19 cellular contexts compared by ENCODE assay signal in the genomic region with DNA sequence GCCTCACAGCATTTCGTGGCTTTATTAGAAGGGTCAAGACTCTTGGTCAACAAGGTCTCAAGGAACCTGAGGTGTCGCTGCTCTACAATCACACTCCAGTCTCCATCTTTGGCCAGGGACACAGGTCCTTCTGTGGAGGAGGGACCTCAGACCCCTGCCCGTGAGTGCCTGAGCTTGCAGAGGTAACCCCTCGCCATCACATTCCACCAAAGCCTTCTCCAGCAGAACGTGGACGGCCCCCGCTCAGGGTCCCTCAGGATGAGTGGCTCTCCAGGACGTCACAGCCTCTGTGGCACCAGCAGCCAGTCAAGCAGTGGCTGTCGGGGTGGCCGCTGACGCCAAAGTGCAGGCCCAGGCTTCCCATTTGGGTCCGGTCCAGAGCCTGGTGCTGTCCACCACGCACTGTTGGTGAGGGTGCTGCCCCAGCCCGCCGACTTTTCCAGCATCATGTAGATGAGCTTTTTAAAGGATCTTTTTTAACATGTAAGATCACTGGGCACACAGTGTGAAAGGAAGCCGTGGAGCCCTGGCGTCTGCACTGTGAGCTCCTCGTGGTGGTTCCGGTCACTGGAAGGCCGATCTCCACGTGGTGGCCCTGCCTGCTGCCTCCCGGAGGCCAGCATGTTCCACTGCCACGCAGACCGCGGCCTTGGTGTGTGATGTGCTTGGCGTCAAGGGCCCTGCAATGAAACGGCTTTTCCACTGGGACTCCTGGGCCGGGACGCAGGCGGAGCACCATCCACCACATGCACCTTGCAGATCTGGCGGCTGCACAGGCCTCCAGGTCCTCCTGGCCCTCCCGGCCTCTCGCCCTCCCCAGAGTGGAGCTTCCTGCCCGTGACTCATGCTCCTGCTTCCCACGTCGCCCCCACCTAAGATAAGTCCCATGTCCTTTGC. TPM values are rescaled to one million over a fixed set of nuclear protein-coding genes. Genes with fewer than 3 reads are reported as not detected.
DNase-seq lines count a peak whose midpoint lies in the region; ATAC-seq and TF ChIP-seq lines count a peak whose summit lies in the region.
"Had no signal": no experiment of that assay in that cellular context is flagged by ENCODE, and none has a peak within 500 bp of the region (broad histone marks: within the 10 kb centered on the region; RNA-seq: fewer than 3 reads in every experiment).

No MANE protein-coding gene starts in this region.

- H4K8ac ChIP-seq in mesenchymal stem cell (ENCODE audit: low read length): no peak overlapping the region

- POLR2A ChIA-PET in HCT116 (lab: Charles Lee): no interaction called here
- POLR2A ChIA-PET in Panc1 (lab: Charles Lee): no interaction called here

- no peak overlapping the region for H2AK5ac ChIP-seq in mesenchymal stem cell (ENCODE audit: low read length, severe bottlenecking)

- H3K14ac ChIP-seq in mesenchymal stem cell (ENCODE audit: low read length in 2 of 2): peak overlapping the region in 1 of 2 experiments; percentile 55

- no peak overlapping the region for H2BK5ac ChIP-seq in mesenchymal stem cell (ENCODE audit: low read depth, low read length, poor library complexity, severe bottlenecking)

- no peak overlapping the region for H2BK12ac ChIP-seq in mesenchymal stem cell (ENCODE audit: low read length in 2 of 2)

- H3K79me2 ChIP-seq in HCT116 (ENCODE audit: insufficient read depth, low read length) (no peaks in the 10 kb centered on the region), GM23248 (ENCODE audit: insufficient read depth) (no peaks in the 10 kb centered on the region)

- no peak overlapping the region for H2AFZ ChIP-seq in HCT116 (ENCODE audit: low read depth, low read length, poor library complexity, severe bottlenecking)
- peak overlapping the region; percentile 10 for H2AFZ ChIP-seq in mesenchymal stem cell (ENCODE audit: low read depth, low read length)
- no peak overlapping the region for H2AFZ ChIP-seq in GM23248
- H2AFZ ChIP-seq: PC-9 had no signal

- H3K4ac ChIP-seq in mesenchymal stem cell (ENCODE audit: low read depth in 1 of 2, low read length in 2 of 2): no peak overlapping the region

- no peak overlapping the region for H3K4me2 ChIP-seq in HCT116 (ENCODE audit: low read length)
- H3K4me2 ChIP-seq in mesenchymal stem cell (ENCODE audit: low read length, poor library complexity, severe bottlenecking): no peak overlapping the region
- no peak overlapping the region for H3K4me2 ChIP-seq in GM23248 (ENCODE audit: unreplicated experiment)
- H3K4me2 ChIP-seq: PC-9 had no signal

- H3K9ac ChIP-seq in HCT116 (ENCODE audit: low read length): no peak overlapping the region
- no peak overlapping the region for H3K9ac ChIP-seq in mesenchymal stem cell (ENCODE audit: low read length)
- no peak overlapping the region for H3K9ac ChIP-seq in GM23248

- in situ Hi-C loops in Panc1 (cut with HindIII; ENCODE audit: low pct_unique_long_range_greater_than_20kb, low sequenced_read_pairs): no loop called here
- in situ Hi-C loops in gastrocnemius medialis (cut with MboI; ENCODE audit: low sequenced_read_pairs in 4 of 4): no loop called here
- in situ Hi-C loops in GM23248 (cut with MboI): no loop called here

- no peaks in the 10 kb centered on the region for H3K9me2 ChIP-seq in HCT116 (ENCODE audit: insufficient read depth)
- H3K9me2 ChIP-seq in GM23248 (ENCODE audit: insufficient read depth): no peaks in the 10 kb centered on the region

- no peak overlapping the region for H2BK15ac ChIP-seq in mesenchymal stem cell (ENCODE audit: low read depth, poor library complexity, severe bottlenecking)

- H3K4me1 ChIP-seq in HCT116 (ENCODE audit: control insufficient read depth in 1 of 2, insufficient read depth in 2 of 2, low read length in 2 of 2): no peaks in the 10 kb centered on the region
- H3K4me1 ChIP-seq in Panc1 (ENCODE audit: control insufficient read depth, insufficient read depth, low read length): no peaks in the 10 kb centered on the region
- H3K4me1 ChIP-seq in mesenchymal stem cell (ENCODE audit: control insufficient read depth, insufficient read depth, low read depth, low read length): peaks cover 2% of the 10 kb centered on the region
- H3K4me1 ChIP-seq in gastrocnemius medialis: no peaks in the 10 kb centered on the region
- H3K4me1 ChIP-seq in GM23248 (ENCODE audit: insufficient read depth): peaks cover 15% of the 10 kb centered on the region

- H3K36me3 ChIP-seq in HCT116 (ENCODE audit: control insufficient read depth in 1 of 2, insufficient read depth in 2 of 2, low read length in 2 of 2) (no peaks in the 10 kb centered on the region), Panc1 (ENCODE audit: control insufficient read depth, insufficient read depth, low read length) (no peaks in the 10 kb centered on the region), mesenchymal stem cell (ENCODE audit: control insufficient read depth in 1 of 2, insufficient read depth in 2 of 2, low read depth in 1 of 2, low read length in 2 of 2) (no peaks in the 10 kb centered on the region), gastrocnemius medialis (no peaks in the 10 kb centered on the region), GM23248 (ENCODE audit: low read depth) (no peaks in the 10 kb centered on the region)
- H3K36me3 ChIP-seq: MG63 had no signal

- CTCF ChIA-PET in HCT116 (lab: Charles Lee): no interaction called here
- CTCF ChIA-PET in Panc1 (lab: Charles Lee): no interaction called here

- H3K23ac ChIP-seq in mesenchymal stem cell (ENCODE audit: low read length in 2 of 2): no peak overlapping the region

- no TSS peak for BruUV-seq in HCT116 (replicated peaks; lab: Mats Ljungman, UMichigan)
- BruUV-seq in Panc1 (replicated peaks; lab: Mats Ljungman, UMichigan): no TSS peak

- no peaks in the 10 kb centered on the region for H3K79me1 ChIP-seq in mesenchymal stem cell (replicated peaks; ENCODE audit: low read length, poor library complexity, severe bottlenecking)

- RAD21 ChIA-PET in HCT116 (lab: Charles Lee; ENCODE audit: low non-redundant PET in 1 of 2, low total read pairs in 2 of 2, uncharacterized antibody in 2 of 2, unreplicated experiment in 2 of 2): no interaction called here

- H3K18ac ChIP-seq in mesenchymal stem cell (ENCODE audit: low read depth in 1 of 2, low read length in 2 of 2): peak overlapping the region in 1 of 2 experiments; percentile 35

- DNase-seq in HCT116 (ENCODE audit: low read depth, low spot score): no peak
- no peak for DNase-seq in Panc1 (ENCODE audit: low read depth, low spot score)
- DNase-seq in mesenchymal stem cell: no peak
- DNase-seq in gastrocnemius medialis: no peak
- DNase-seq in GM23248: no peak
- DNase-seq: CD4-positive, CD25-positive, alpha-beta regulatory T cell; MG63; NCI-H1417; NCI-H1930; NCI-H2227 treated with DMSO at 0.1 percent for 48 hours; NCI-H510A; NCI-H748 treated with DMSO at 0.1 percent for 48 hours; PC-9; SIG-M5 had no signal

- H3K27me3 ChIP-seq in HCT116 (ENCODE audit: insufficient read depth, low read length) (0 out of 2 replicates have a peak, but pooled peaks cover 3% of the 10 kb centered on the region), Panc1 (ENCODE audit: control insufficient read depth, insufficient read depth, low read length) (no peaks in the 10 kb centered on the region), mesenchymal stem cell (ENCODE audit: control insufficient read depth in 1 of 2, insufficient read depth in 1 of 2, low read length in 2 of 2) (no peaks in the 10 kb centered on the region), gastrocnemius medialis (no peaks in the 10 kb centered on the region), GM23248 (replicated peaks; ENCODE audit: insufficient read depth) (no peaks in the 10 kb centered on the region)
- H3K27me3 ChIP-seq: MG63 had no signal

- H4K20me1 ChIP-seq in HCT116 (ENCODE audit: insufficient read depth) (no peaks in the 10 kb centered on the region), GM23248 (ENCODE audit: insufficient read depth) (no peaks in the 10 kb centered on the region)

- intact Hi-C loops in HCT116 (cut with micrococcal nuclease) (loop anchor here (1.0 kb wide), 1 partner anchor 29 kb away; no protein-coding TSS in a partner anchor), Panc1 (cut with micrococcal nuclease; ENCODE audit: unreplicated experiment) (no loop called here), gastrocnemius medialis (cut with DNase I; ENCODE audit: low total_unique reads) (no loop called here)

- H3K27ac ChIP-seq in HCT116 (ENCODE audit: low read depth, low read length): no peak overlapping the region
- no peak overlapping the region for H3K27ac ChIP-seq in Panc1 (ENCODE audit: low read length)
- H3K27ac ChIP-seq in mesenchymal stem cell (ENCODE audit: low read length, poor library complexity, severe bottlenecking): no peak overlapping the region
- peak overlapping the region in 3 of 4 donors; percentile 64 to 68 (median 67) for H3K27ac ChIP-seq in gastrocnemius medialis
- no peak overlapping the region for H3K27ac ChIP-seq in GM23248
- H3K27ac ChIP-seq: PC-9, RWPE1 had no signal

- H3K4me3 ChIP-seq in HCT116 (replicated peaks in 1 of 2; ENCODE audit: low read depth in 1 of 2, low read length in 2 of 2) (no peak overlapping the region), Panc1 (ENCODE audit: low read depth in 2 of 2, low read length in 2 of 2) (no peak overlapping the region), mesenchymal stem cell (ENCODE audit: insufficient read depth in 1 of 2, low read depth in 1 of 2, low read length in 2 of 2) (no peak overlapping the region), gastrocnemius medialis (no peak overlapping the region), GM23248 (no peak overlapping the region)
- H3K4me3 ChIP-seq: MG63, PC-9 had no signal

- TF ChIP-seq RAD21 in HCT116 (IDR thresholded peaks at IDR 0.05; ENCODE audit: low read depth): no peak

- peak; percentile 32; the same call in 1 of the 2 replicates for ATAC-seq in HCT116
- ATAC-seq in Panc1: peak; percentile 18; the same call in 1 of the 2 replicates
- no peak for ATAC-seq in gastrocnemius medialis
- no peak for ATAC-seq in HG03520 (IDR thresholded peaks at IDR 0.05; ENCODE audit: unreplicated experiment)
- no peak for ATAC-seq in HG03460 (IDR thresholded peaks at IDR 0.05; ENCODE audit: unreplicated experiment)

- WGBS in mesenchymal stem cell: 94% methylated on average over 36 of the region's 36 CpGs
- WGBS in GM23248 (ENCODE audit: low coverage in 1 of 2, low lambda C conversion rate in 2 of 2, missing lambda C conversion rate in 2 of 2), 2 experiments: 96% methylated on average over 34 to 36 of the region's 36 CpGs

- H3K9me3 ChIP-seq in HCT116 (ENCODE audit: control insufficient read depth in 1 of 2, insufficient read depth in 1 of 2, low read depth in 1 of 2, low read length in 2 of 2) (no peaks in the 10 kb centered on the region), Panc1 (ENCODE audit: control insufficient read depth, insufficient read depth, low read depth, low read length) (peaks cover 3% of the 10 kb centered on the region; the same call in 1 of the 2 replicates), mesenchymal stem cell (ENCODE audit: control insufficient read depth, low read length) (no peaks in the 10 kb centered on the region), gastrocnemius medialis (no peaks in the 10 kb centered on the region), GM23248 (ENCODE audit: low read depth) (no peaks in the 10 kb centered on the region)
- H3K9me3 ChIP-seq: MG63 had no signal

- TF ChIP-seq CTCF in HCT116 (IDR thresholded peaks at IDR 0.05 in 2 of 3, conservative IDR thresholded peaks at IDR 0.05 in 1 of 3; ENCODE audit: borderline replicate concordance in 1 of 3, insufficient read depth in 1 of 3, low read depth in 2 of 3, low read length in 2 of 3) (no peak), Panc1 (IDR thresholded peaks at IDR 0.05) (no peak), gastrocnemius medialis (IDR thresholded peaks at IDR 0.05 in 4 of 5, conservative IDR thresholded peaks at IDR 0.05 in 1 of 5) (no peak)

- TF ChIP-seq POLR2A in HCT116 (IDR thresholded peaks at IDR 0.05; ENCODE audit: borderline replicate concordance, extremely low read depth, insufficient read depth, insufficient read length) (no peak), gastrocnemius medialis (IDR thresholded peaks at IDR 0.05) (no peak)

- peak overlapping the region; percentile 37 for H4K91ac ChIP-seq in mesenchymal stem cell (ENCODE audit: low read length)

- no peak overlapping the region for H2BK120ac ChIP-seq in mesenchymal stem cell (ENCODE audit: low read depth, low read length)

- 0 out of 2 replicates have a peak, but pooled peaks cover 9% of the 10 kb centered on the region for H3F3A ChIP-seq in GM23248 (ENCODE audit: insufficient read depth)

RNA-seq across cellular contexts. Expression of a gene that starts 8.3 kb away (rescaled TPM):
- total RNA-seq in HCT116 (2021; ENCODE audit: unreplicated experiment) (not detected), Panc1 (2021; ENCODE audit: unreplicated experiment) (0.44 TPM), gastrocnemius medialis (1 to 10 TPM in 1 of 4 donors, under 1 TPM in 1, not detected in 2; 0.16 to 1.0 TPM)
- not detected in 2 replicates for polyA plus RNA-seq in HCT116 (2012)
- polyA plus RNA-seq in Panc1 (2012; ENCODE audit: insufficient read length): 0.75 TPM
- polyA plus RNA-seq in mesenchymal stem cell (2013, experiment 1 of 2): 0.40 TPM
- 0.63 TPM for polyA plus RNA-seq in mesenchymal stem cell (2013, experiment 2 of 2)
- total RNA-seq in GM23248 (2014; rRNA removed; shearing (Covaris generic)): not detected in 2 replicates
- polyA plus RNA-seq in GM23248 (2016; fragmentation: Nextera tagmentation; extraction: Ambion mirVana): not detected in 2 replicates
- total RNA-seq: CD4-positive, CD25-positive, alpha-beta regulatory T cell; LHCN-M2; PC-9 had no signal
- polyA plus RNA-seq: BJ; CD4-positive, CD25-positive, alpha-beta regulatory T cell had no signal

Comparison
In these comparisons a context has a peak if more than half of its experiments do, and no peak if none do; other contexts are left out.
1. ATAC-seq: peak in HCT116 (single experiment) and Panc1 (single experiment); none in gastrocnemius medialis (0 of 2), HG03520 (single experiment) and HG03460 (single experiment).
2. H3K27ac ChIP-seq: peak in gastrocnemius medialis (3 of 4); none in HCT116 (single experiment), Panc1 (single experiment), mesenchymal stem cell (single experiment) and GM23248 (single experiment).